ENCODE assay signal across 13 cellular contexts in genomic region chr5:1140818-1141189, GRCh38. TPM values are rescaled to one million over a fixed set of nuclear protein-coding genes. Genes with fewer than 3 reads are reported as not detected.
DNase-seq lines count a peak whose midpoint lies in the region; ATAC-seq, FAIRE-seq and TF ChIP-seq lines count a peak whose summit lies in the region.
"Had no signal": no experiment of that assay in that cellular context is flagged by ENCODE, and none has a peak within 500 bp of the region (broad histone marks: within the 10 kb centered on the region; RNA-seq: fewer than 3 reads in every experiment).

No MANE protein-coding gene starts in this region.

- H3K23ac ChIP-seq in mesendoderm (ENCODE audit: low read length) = no peak overlapping the region

- CTCF ChIA-PET in RWPE1 (lab: Yijun Ruan, JAX) = interaction anchor here (0.6 to 2.2 kb wide), 14 partner anchors 10 to 504 kb away, joined by 3 to 18 read pairs (median 4); no protein-coding TSS in a partner anchor

- no peak overlapping the region for H2BK5ac ChIP-seq in mesendoderm (ENCODE audit: low read length)

- H4K5ac ChIP-seq in mesendoderm (ENCODE audit: low read length) = no peak overlapping the region

- POLR2A ChIA-PET in RWPE1 (lab: Yijun Ruan, JAX; ENCODE audit: low non-redundant PET) = no interaction called here

- H3K18ac ChIP-seq in mesendoderm (ENCODE audit: low read length) = no peak overlapping the region

- DNase-seq in HTR-8/SVneo (ENCODE audit: insufficient read length, low spot score) = no peak
- no peak for DNase-seq in RWPE1 (ENCODE audit: low spot score)
- DNase-seq in mesendoderm = no peak
- no peak for DNase-seq in OCI-M2 (lab: John Stamatoyannopoulos, UW; ENCODE audit: unreplicated experiment)
- DNase-seq in activated CD4-positive, alpha-beta T cell treated with anti-CD3 and anti-CD28 coated beads, Interleukin-2, amount 50 U/mL, for 48 hours = no peak
- DNase-seq: NCI-H446 treated with DMSO at 0.1 percent for 48 hours had no signal

- H3K4me1 ChIP-seq in BLaER1 treated with 17β-estradiol and CSF1 and Interleukin-3, amounts not matched to agents 10 nM and 100 nM = peaks cover 23 to 89% (median 70%) of the 10 kb centered on the region in 10 experiments
- H3K4me1 ChIP-seq in mesendoderm (ENCODE audit: control insufficient read depth, low read depth, low read length) = peaks cover 5% of the 10 kb centered on the region
- H3K4me1 ChIP-seq: HAP-1 had no signal

- no peaks in the 10 kb centered on the region for H3K79me2 ChIP-seq in mesendoderm (ENCODE audit: control insufficient read depth, insufficient read depth, low read length)

- no peak for ATAC-seq in GM18867 (IDR thresholded peaks at IDR 0.05; ENCODE audit: unreplicated experiment)

- no peaks in the 10 kb centered on the region for H3K36me3 ChIP-seq in BLaER1 treated with 17β-estradiol and CSF1 and Interleukin-3, amounts not matched to agents 10 nM and 100 nM
- no peaks in the 10 kb centered on the region for H3K36me3 ChIP-seq in mesendoderm (ENCODE audit: control insufficient read depth, insufficient read depth, low read length)
- H3K36me3 ChIP-seq: HAP-1, SJCRH30 had no signal

- H2AK5ac ChIP-seq in mesendoderm (ENCODE audit: low read length) = peak overlapping the region; percentile 18

- H2BK15ac ChIP-seq in mesendoderm (replicated peaks; ENCODE audit: low read depth) = no peak overlapping the region

- no peak overlapping the region for H2BK120ac ChIP-seq in mesendoderm (ENCODE audit: low read depth, low read length)

- H4K8ac ChIP-seq in mesendoderm (ENCODE audit: low read depth, low read length) = no peak overlapping the region

- H3K9ac ChIP-seq in BLaER1 treated with 17β-estradiol and CSF1 and Interleukin-3, amounts not matched to agents 10 nM and 100 nM = peak overlapping the region in 3 of 11 experiments; percentile 6 to 36 (median 14); a peak in 2 of 22 replicates
- H3K9ac ChIP-seq in mesendoderm (ENCODE audit: low read length) = no peak overlapping the region
- H3K9ac ChIP-seq: GM23248 had no signal

- H3K27me3 ChIP-seq in BLaER1 treated with 17β-estradiol and CSF1 and Interleukin-3, amounts not matched to agents 10 nM and 100 nM = peaks cover 0 to 45% (median 0%) of the 10 kb centered on the region in 11 experiments; a peak in 8 of 22 replicates
- no peaks in the 10 kb centered on the region for H3K27me3 ChIP-seq in mesendoderm (ENCODE audit: insufficient read depth, low read length, poor library complexity)
- H3K27me3 ChIP-seq: SJCRH30 had no signal

- H3K9me3 ChIP-seq in BLaER1 treated with 17β-estradiol and CSF1 and Interleukin-3, amounts not matched to agents 10 nM and 100 nM (replicated peaks in 1 of 11) = peaks cover 0 to 11% (median 0%) of the 10 kb centered on the region in 11 experiments; a peak in 5 of 22 replicates
- H3K9me3 ChIP-seq: HAP-1, SJCRH30 had no signal

- H3K79me1 ChIP-seq in mesendoderm (ENCODE audit: low read length) = no peaks in the 10 kb centered on the region

- H3K56ac ChIP-seq in mesendoderm (ENCODE audit: low read length) = no peak overlapping the region

- WGBS in mesendoderm (ENCODE audit: extremely low coverage, insufficient coverage, low lambda C conversion rate) = no CpG with 5 or more reads among the region's 15 CpGs

- peak overlapping the region in 2 of 10 experiments; percentile 8 to 22; a peak in 2 of 20 replicates for H3K4me3 ChIP-seq in BLaER1 treated with 17β-estradiol and CSF1 and Interleukin-3, amounts not matched to agents 10 nM and 100 nM
- no peak overlapping the region for H3K4me3 ChIP-seq in mesendoderm (ENCODE audit: low read length)
- H3K4me3 ChIP-seq: GM23248, HAP-1, PC-9, SJCRH30 had no signal

- peaks cover 0 to 37% (median 0%) of the 10 kb centered on the region in 11 experiments; a peak in 7 of 22 replicates for H4K20me1 ChIP-seq in BLaER1 treated with 17β-estradiol and CSF1 and Interleukin-3, amounts not matched to agents 10 nM and 100 nM

- H3K4ac ChIP-seq in mesendoderm (ENCODE audit: low read depth, low read length) = no peak overlapping the region

- TF ChIP-seq CTCF in RWPE1 (conservative IDR thresholded peaks at IDR 0.05; ENCODE audit: low read depth) = no peak

- FAIRE-seq in HTR-8/SVneo (lab: Jason Lieb, UNC) = peak; percentile 26

- 0 out of 22 replicates have a peak overlapping the region, but pooled peaks of 1 of the 11 experiments have one; percentile 6 for H3K27ac ChIP-seq in BLaER1 treated with 17β-estradiol and CSF1 and Interleukin-3, amounts not matched to agents 10 nM and 100 nM
- peak overlapping the region; percentile 62 for H3K27ac ChIP-seq in RWPE1
- H3K27ac ChIP-seq in mesendoderm (ENCODE audit: low read depth, low read length) = no peak overlapping the region
- H3K27ac ChIP-seq: C4-2B, GM23248, PC-9, SJCRH30 had no signal

- peak overlapping the region; percentile 66 to 97 (median 83) for H3K4me2 ChIP-seq in BLaER1 treated with 17β-estradiol and CSF1 and Interleukin-3, amounts not matched to agents 10 nM and 100 nM
- no peak overlapping the region for H3K4me2 ChIP-seq in mesendoderm (ENCODE audit: low read length)
- H3K4me2 ChIP-seq: PC-9 had no signal

RNA-seq across cellular contexts. Expression of gene SLC12A7, which starts 28.9 kb away (rescaled TPM):
- 8.6 TPM for polyA plus RNA-seq in mesendoderm (2013, experiment 1 of 2)
- polyA plus RNA-seq in mesendoderm (2013, experiment 2 of 2) = 8.4 TPM
